In the genomic region with DNA sequence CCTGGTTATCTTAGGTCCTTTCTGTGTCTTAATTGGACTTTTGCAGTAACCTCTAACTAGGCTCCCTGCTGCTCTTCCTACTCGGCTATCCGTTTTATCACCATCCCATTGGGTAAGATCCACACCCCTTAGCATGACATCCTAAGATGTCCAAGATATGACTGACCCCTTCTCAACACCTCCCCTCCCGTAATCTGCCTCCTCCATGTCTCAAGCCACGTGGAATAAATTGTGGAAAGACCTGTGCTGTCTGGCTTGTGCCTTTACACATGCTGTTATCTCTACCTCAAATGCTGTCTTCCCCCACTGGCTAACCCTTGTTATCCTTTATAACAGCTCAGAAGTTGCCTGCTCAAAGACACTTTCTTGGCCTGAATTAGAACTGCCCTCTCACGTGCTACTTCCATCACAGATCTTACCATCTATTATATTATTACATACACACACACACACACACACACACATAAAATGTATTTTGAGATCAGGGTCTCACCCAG, we compare ENCODE assay signal across 1 cellular context.
TF ChIP-seq lines count a peak whose summit lies in the region.

No MANE protein-coding gene starts in this region.

TF ChIP-seq in HCT116, 20 proteins besides CTCF, POLR2A, EP300 and RAD21 (continued from another document):
- TF ChIP-seq, protein P1, sequence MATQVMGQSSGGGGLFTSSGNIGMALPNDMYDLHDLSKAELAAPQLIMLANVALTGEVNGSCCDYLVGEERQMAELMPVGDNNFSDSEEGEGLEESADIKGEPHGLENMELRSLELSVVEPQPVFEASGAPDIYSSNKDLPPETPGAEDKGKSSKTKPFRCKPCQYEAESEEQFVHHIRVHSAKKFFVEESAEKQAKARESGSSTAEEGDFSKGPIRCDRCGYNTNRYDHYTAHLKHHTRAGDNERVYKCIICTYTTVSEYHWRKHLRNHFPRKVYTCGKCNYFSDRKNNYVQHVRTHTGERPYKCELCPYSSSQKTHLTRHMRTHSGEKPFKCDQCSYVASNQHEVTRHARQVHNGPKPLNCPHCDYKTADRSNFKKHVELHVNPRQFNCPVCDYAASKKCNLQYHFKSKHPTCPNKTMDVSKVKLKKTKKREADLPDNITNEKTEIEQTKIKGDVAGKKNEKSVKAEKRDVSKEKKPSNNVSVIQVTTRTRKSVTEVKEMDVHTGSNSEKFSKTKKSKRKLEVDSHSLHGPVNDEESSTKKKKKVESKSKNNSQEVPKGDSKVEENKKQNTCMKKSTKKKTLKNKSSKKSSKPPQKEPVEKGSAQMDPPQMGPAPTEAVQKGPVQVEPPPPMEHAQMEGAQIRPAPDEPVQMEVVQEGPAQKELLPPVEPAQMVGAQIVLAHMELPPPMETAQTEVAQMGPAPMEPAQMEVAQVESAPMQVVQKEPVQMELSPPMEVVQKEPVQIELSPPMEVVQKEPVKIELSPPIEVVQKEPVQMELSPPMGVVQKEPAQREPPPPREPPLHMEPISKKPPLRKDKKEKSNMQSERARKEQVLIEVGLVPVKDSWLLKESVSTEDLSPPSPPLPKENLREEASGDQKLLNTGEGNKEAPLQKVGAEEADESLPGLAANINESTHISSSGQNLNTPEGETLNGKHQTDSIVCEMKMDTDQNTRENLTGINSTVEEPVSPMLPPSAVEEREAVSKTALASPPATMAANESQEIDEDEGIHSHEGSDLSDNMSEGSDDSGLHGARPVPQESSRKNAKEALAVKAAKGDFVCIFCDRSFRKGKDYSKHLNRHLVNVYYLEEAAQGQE (IDR thresholded peaks at IDR 0.05; ENCODE audit: low read depth) = no peak
- TF ChIP-seq ELF1 (IDR thresholded peaks at IDR 0.05; ENCODE audit: borderline replicate concordance, low read depth) (no peak), ATF3 (IDR thresholded peaks at IDR 0.05) (no peak), ZFX (IDR thresholded peaks at IDR 0.05) (no peak), EZH2 (IDR thresholded peaks at IDR 0.05) (no peak), FOSL1 (IDR thresholded peaks at IDR 0.05; ENCODE audit: low read depth) (no peak), EZH2phosphoT487 (IDR thresholded peaks at IDR 0.05; ENCODE audit: borderline replicate concordance) (no peak), POLR2AphosphoS5 (IDR thresholded peaks at IDR 0.05; ENCODE audit: low read depth, low read length) (no peak)
- TF ChIP-seq, protein P2, sequence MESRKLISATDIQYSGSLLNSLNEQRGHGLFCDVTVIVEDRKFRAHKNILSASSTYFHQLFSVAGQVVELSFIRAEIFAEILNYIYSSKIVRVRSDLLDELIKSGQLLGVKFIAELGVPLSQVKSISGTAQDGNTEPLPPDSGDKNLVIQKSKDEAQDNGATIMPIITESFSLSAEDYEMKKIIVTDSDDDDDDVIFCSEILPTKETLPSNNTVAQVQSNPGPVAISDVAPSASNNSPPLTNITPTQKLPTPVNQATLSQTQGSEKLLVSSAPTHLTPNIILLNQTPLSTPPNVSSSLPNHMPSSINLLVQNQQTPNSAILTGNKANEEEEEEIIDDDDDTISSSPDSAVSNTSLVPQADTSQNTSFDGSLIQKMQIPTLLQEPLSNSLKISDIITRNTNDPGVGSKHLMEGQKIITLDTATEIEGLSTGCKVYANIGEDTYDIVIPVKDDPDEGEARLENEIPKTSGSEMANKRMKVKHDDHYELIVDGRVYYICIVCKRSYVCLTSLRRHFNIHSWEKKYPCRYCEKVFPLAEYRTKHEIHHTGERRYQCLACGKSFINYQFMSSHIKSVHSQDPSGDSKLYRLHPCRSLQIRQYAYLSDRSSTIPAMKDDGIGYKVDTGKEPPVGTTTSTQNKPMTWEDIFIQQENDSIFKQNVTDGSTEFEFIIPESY (IDR thresholded peaks at IDR 0.05; ENCODE audit: extremely low read depth, insufficient replicate concordance, low read length) = no peak
- TF ChIP-seq, protein P3, sequence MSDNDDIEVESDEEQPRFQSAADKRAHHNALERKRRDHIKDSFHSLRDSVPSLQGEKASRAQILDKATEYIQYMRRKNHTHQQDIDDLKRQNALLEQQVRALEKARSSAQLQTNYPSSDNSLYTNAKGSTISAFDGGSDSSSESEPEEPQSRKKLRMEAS (IDR thresholded peaks at IDR 0.05) = no peak
